In genomic region chr5:39009280-39009679, GRCh38 we compare ENCODE assay signal across 1 cellular context.
TF ChIP-seq lines count a peak whose summit lies in the region.

No MANE protein-coding gene starts in this region.

TF ChIP-seq in A549, 52 proteins besides CTCF, POLR2A, EP300 and RAD21 (continued from another document):
- TF ChIP-seq ATOH8 (CRISPR knock-in tag; IDR thresholded peaks at IDR 0.05; ENCODE audit: low read depth) (no peak), HOXB13 (CRISPR knock-in tag; IDR thresholded peaks at IDR 0.05; ENCODE audit: low read depth) (no peak), TP53 (CRISPR knock-in tag; IDR thresholded peaks at IDR 0.05) (no peak), ZC3H11A (IDR thresholded peaks at IDR 0.05) (no peak)
